Comparison of ENCODE assay signal across 25 cellular contexts in genomic region chr3:7201784-7202183, GRCh38.
"Had no signal": no experiment of that assay in that cellular context is flagged by ENCODE, and none has a peak within 500 bp of the region (broad histone marks: within the 10 kb centered on the region; RNA-seq: fewer than 3 reads in every experiment).

No MANE protein-coding gene starts in this region.

- H3K4me1 ChIP-seq: colonic mucosa, esophagus muscularis mucosa, esophagus squamous epithelium, foreskin keratinocyte, gastrocnemius medialis, gastroesophageal sphincter, heart left ventricle, heart right ventricle had no signal

- H3K4me2 ChIP-seq: hepatocyte had no signal

- H3K36me3 ChIP-seq: colonic mucosa, esophagus muscularis mucosa, esophagus squamous epithelium, gastrocnemius medialis, gastroesophageal sphincter, heart left ventricle, heart right ventricle had no signal

- H2AFZ ChIP-seq: hepatocyte had no signal

- H3K4me3 ChIP-seq: colonic mucosa, coronary artery, dorsolateral prefrontal cortex, esophagus muscularis mucosa, esophagus squamous epithelium, gastrocnemius medialis, gastroesophageal sphincter, heart left ventricle, heart right ventricle, hepatocyte had no signal

- DNase-seq: colonic mucosa; cortex of kidney; dermis blood vessel endothelial cell; dorsolateral prefrontal cortex; effector CD4-positive, alpha-beta T cell; effector CD8-positive, alpha-beta T cell; effector memory CD4-positive, alpha-beta T cell; effector memory CD8-positive, alpha-beta T cell; endodermal cell; erythroblast; esophagus squamous epithelium; foreskin fibroblast; foreskin keratinocyte; foreskin melanocyte; gastrocnemius medialis; glutamatergic neuron; head of caudate nucleus; heart left ventricle; heart right ventricle had no signal

- H3K27ac ChIP-seq: colonic mucosa, coronary artery, dorsolateral prefrontal cortex, epithelial cell of prostate, esophagus muscularis mucosa, esophagus squamous epithelium, foreskin keratinocyte, gastrocnemius medialis, gastroesophageal sphincter, heart left ventricle, heart right ventricle, hepatocyte had no signal

- H3K79me2 ChIP-seq: hepatocyte had no signal

- H3K27me3 ChIP-seq: colonic mucosa, dorsolateral prefrontal cortex, esophagus muscularis mucosa, esophagus squamous epithelium, foreskin keratinocyte, gastrocnemius medialis, gastroesophageal sphincter, heart left ventricle, heart right ventricle, hepatocyte had no signal

- H3K9me3 ChIP-seq: colonic mucosa, esophagus muscularis mucosa, esophagus squamous epithelium, gastrocnemius medialis, gastroesophageal sphincter, heart right ventricle had no signal

- ATAC-seq: effector memory CD8-positive, alpha-beta T cell; esophagus mucosa; foreskin keratinocyte; gastrocnemius medialis; gastroesophageal sphincter; heart left ventricle; heart right ventricle had no signal
